In the genomic region with DNA sequence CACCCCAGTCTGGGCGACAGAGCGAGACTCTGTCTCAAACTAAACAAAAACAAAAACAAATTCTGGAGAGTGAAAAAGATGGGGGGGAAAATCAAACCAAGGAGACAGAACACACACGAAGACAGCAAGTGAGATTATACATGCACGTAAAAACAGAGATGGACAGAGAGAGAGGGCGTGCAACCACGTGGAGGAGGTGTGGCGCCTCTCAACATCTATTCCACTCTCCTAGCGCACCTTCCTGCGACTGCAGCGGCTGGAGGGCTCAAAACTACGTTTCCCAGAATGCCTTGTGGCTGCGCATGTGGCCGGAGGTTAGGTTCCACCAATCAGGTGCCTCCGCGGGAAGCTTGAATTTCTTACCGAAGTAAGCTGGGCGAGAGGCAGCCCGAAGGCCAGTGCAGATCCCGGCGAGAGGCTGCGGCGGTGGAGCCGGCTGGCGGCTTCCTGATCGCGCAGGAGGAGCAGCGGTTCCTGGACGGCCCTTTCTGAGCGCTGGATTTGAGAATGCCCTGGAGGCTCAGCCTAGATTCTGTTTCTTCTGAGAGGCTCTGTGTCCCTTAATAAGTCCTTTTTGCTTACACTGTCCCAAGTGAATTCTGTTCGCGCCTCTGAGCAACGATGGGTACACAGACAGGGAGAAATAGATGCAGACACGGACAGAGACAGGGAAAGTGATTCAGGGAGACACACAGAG, we compare ENCODE assay signal across 8 cellular contexts. TPM values are rescaled to one million over a fixed set of nuclear protein-coding genes. Genes with fewer than 3 reads are reported as not detected.
DNase-seq lines count a peak whose midpoint lies in the region; ATAC-seq lines count a peak whose summit lies in the region.

No MANE protein-coding gene starts in this region.

- H3K9me3 Mint-ChIP-seq in immature natural killer cell, result no peaks in the 10 kb centered on the region

- DNase-seq in EL (peak; percentile 92), NCI-H2171 treated with DMSO at 0.1 percent for 48 hours (lab: John Stamatoyannopoulos, UW) (peak; percentile 94), UCSD-AML1 (lab: John Stamatoyannopoulos, UW; ENCODE audit: unreplicated experiment) (peak; percentile 84), T47D (ENCODE audit: low read depth in 1 of 2, low spot score in 1 of 2) (peak; percentile 93 to 94), immature natural killer cell (peak; percentile 74 to 84 (median 80))
- peak; percentile 92 for DNase-seq in stimulated activated CD4-positive, alpha-beta T cell treated with anti-CD3 and anti-CD28 coated beads, Interleukin-15, amount 100 ng/mL, for 24 hours

- peak overlapping the region in 4 of 5 donors; percentile 27 to 52 (median 37) for H3K4me3 Mint-ChIP-seq in immature natural killer cell

- H3K27ac Mint-ChIP-seq in immature natural killer cell, result peak overlapping the region in 1 of 6 donors; percentile 73

- peaks cover 2 to 8% (median 4%) of the 10 kb centered on the region in 3 donors for H3K27me3 Mint-ChIP-seq in immature natural killer cell (ENCODE audit: low read depth in 3 of 3)

- ATAC-seq in HG02852 (IDR thresholded peaks at IDR 0.05; ENCODE audit: unreplicated experiment) (peak; percentile 66), HG03095 (IDR thresholded peaks at IDR 0.05; ENCODE audit: unreplicated experiment) (no peak)

- in situ Hi-C loops in T47D (cut with HindIII; ENCODE audit: low pct_unique_long_range_greater_than_20kb, low sequenced_read_pairs), result no loop called here

- H3K36me3 Mint-ChIP-seq in immature natural killer cell, result no peaks in the 10 kb centered on the region

- peaks cover 8 to 9% of the 10 kb centered on the region in 2 donors for H3K4me1 Mint-ChIP-seq in immature natural killer cell

RNA-seq across cellular contexts. Expression of gene NANOS2, which starts 13.1 kb away (rescaled TPM):
- not detected for polyA plus RNA-seq in immature natural killer cell

RNA-seq across cellular contexts. Expression of gene MYPOP, which starts 25.3 kb away (rescaled TPM):
- polyA plus RNA-seq in immature natural killer cell, result under 1 TPM; 0.12 to 0.45 (median 0.13) TPM

RNA-seq across cellular contexts. Expression of gene IRF2BP1, which starts 41.8 kb away (rescaled TPM):
- polyA plus RNA-seq in immature natural killer cell, result 1 to 10 TPM; 3.4 to 9.4 (median 7.0) TPM

RNA-seq across cellular contexts. Expression of gene NOVA2, which starts 46.0 kb away (rescaled TPM):
- not detected for polyA plus RNA-seq in immature natural killer cell
